1 cellular context compared by ENCODE assay signal in the genomic region with DNA sequence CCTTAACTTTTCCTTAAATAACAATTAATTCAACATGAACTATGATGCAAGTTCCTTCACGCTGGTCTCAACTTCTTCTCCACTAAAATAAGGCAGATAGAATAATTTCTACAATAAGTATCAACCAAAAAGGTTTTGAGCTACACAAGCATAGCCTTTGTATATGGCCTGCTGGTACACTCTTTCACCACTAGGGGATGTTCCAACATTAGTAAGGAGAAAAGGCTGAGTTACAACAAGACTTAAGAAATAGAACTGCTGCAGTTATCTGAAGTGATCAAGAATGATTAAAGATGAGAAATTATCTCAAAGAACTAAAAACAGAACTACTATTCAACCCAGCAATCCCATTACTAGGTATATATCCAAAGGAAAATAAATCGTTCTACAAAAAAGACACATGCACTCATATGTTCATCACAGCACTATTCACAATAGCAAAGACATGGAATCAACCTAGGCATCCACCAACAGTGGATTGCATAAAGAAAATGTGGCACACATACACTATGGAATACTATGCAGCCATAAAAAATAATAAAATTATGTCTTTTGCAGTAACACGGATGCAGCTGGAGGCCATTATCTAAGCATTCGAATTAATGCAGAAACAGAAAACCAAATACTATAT.
TF ChIP-seq lines count a peak whose summit lies in the region.

No MANE protein-coding gene starts in this region.

TF ChIP-seq in Ishikawa, 13 proteins besides CTCF, POLR2A, EP300 and RAD21 (continued from another document):
- TF ChIP-seq REST (IDR thresholded peaks at IDR 0.05; ENCODE audit: low read depth) = no peak
- no peak for TF ChIP-seq FOXM1 (IDR thresholded peaks at IDR 0.05; ENCODE audit: borderline replicate concordance, low read depth)
- TF ChIP-seq YY1 (IDR thresholded peaks at IDR 0.05; ENCODE audit: low read depth) = no peak
- TF ChIP-seq CEBPB (IDR thresholded peaks at IDR 0.05) = no peak; the same call in 1 of the 2 replicates
TF ChIP-seq in Ishikawa: peak in this region for 0.
